ENCODE assay signal across 18 cellular contexts in the genomic region with DNA sequence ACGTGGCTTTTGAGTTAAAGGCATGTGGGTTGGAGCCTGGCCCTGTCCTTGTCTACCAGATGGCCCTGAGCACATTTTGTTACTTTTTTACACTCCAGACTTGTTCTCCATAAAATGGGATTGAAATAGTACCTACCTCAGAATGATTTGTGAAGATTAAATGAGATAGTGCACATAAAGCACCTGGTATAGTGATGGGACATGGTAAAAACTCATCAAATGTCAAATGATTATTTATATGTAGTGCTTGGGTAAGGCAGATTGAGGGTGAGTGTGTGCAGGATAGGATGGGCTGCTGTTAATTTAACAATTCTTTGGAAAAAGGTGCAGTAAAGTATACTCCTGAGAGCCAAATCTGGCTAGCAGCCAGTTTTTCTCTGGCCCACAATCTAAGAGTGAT.
DNase-seq lines count a peak whose midpoint lies in the region; ATAC-seq and TF ChIP-seq lines count a peak whose summit lies in the region.
"Had no signal": no experiment of that assay in that cellular context is flagged by ENCODE, and none has a peak within 500 bp of the region (broad histone marks: within the 10 kb centered on the region; RNA-seq: fewer than 3 reads in every experiment).

No MANE protein-coding gene starts in this region.

- intact Hi-C loops in dorsolateral prefrontal cortex (cut with DNase I) (no loop called here), body of pancreas (cut with DNase I) (no loop called here)

- no peak for TF ChIP-seq POLR2A in body of pancreas (IDR thresholded peaks at IDR 0.05)

- no peaks in the 10 kb centered on the region for H3K36me3 ChIP-seq in HEK293 (ENCODE audit: control insufficient read depth in 2 of 2, insufficient read depth in 1 of 2, low read length in 2 of 2)
- H3K36me3 ChIP-seq in smooth muscle cell (ENCODE audit: low read depth), result no peaks in the 10 kb centered on the region
- no peaks in the 10 kb centered on the region for H3K36me3 ChIP-seq in SJCRH30
- H3K36me3 ChIP-seq in body of pancreas (replicated peaks in 1 of 2; ENCODE audit: insufficient read depth in 1 of 2, low read depth in 2 of 2), result no peaks in the 10 kb centered on the region
- H3K36me3 ChIP-seq: BE2C had no signal

- no peaks in the 10 kb centered on the region for H3K79me2 ChIP-seq in smooth muscle cell (ENCODE audit: low read depth)

- ATAC-seq in body of pancreas (no peak), GM21528 (IDR thresholded peaks at IDR 0.05; ENCODE audit: low FRiP score, unreplicated experiment) (no peak)
- ATAC-seq: GM23338 had no signal

- H3K27ac ChIP-seq in HEK293 (ENCODE audit: extremely low read depth, low read depth, low read length) (peak overlapping the region; percentile 68), angular gyrus (ENCODE audit: low read depth, low read length) (peak overlapping the region; percentile 40), dorsolateral prefrontal cortex (peak overlapping the region in 33 of 59 donors; percentile 1 to 68 (median 35)), smooth muscle cell (ENCODE audit: low read depth) (peak overlapping the region; percentile 46), SJCRH30 (no peak overlapping the region), body of pancreas (no peak overlapping the region)

- no peak for TF ChIP-seq CTCF in HEK293 (tag by site-specific recombination; IDR thresholded peaks at IDR 0.05)
- no peak for TF ChIP-seq CTCF in dorsolateral prefrontal cortex (IDR thresholded peaks at IDR 0.05 in 54 of 56, conservative IDR thresholded peaks at IDR 0.05 in 2 of 56; ENCODE audit: low read depth in 1 of 56, partially characterized antibody in 56 of 56)
- TF ChIP-seq CTCF in smooth muscle cell (IDR thresholded peaks at IDR 0.05; ENCODE audit: borderline replicate concordance, insufficient read depth, poor library complexity, severe bottlenecking), result no peak
- TF ChIP-seq CTCF in body of pancreas (IDR thresholded peaks at IDR 0.05), result no peak

- H3K4me1 ChIP-seq in HEK293 (ENCODE audit: control insufficient read depth, insufficient read depth, low read length) (peaks cover 32% of the 10 kb centered on the region), smooth muscle cell (ENCODE audit: low read depth) (no peaks in the 10 kb centered on the region), SJCRH30 (no peaks in the 10 kb centered on the region), body of pancreas (no peaks in the 10 kb centered on the region)
- H3K4me1 ChIP-seq: BE2C had no signal

- peaks cover 8% of the 10 kb centered on the region for H3F3A ChIP-seq in smooth muscle cell (ENCODE audit: low read depth)

- H4K20me1 ChIP-seq in smooth muscle cell (ENCODE audit: low read depth), result no peaks in the 10 kb centered on the region

- no peak overlapping the region for H3K9ac ChIP-seq in smooth muscle cell (ENCODE audit: low read depth)

- POLR2A ChIA-PET in HEK293 (lab: Yijun Ruan, JAX), result no interaction called here

- CTCF ChIA-PET in HEK293 (lab: Yijun Ruan, JAX), result no interaction called here

- H3K9me3 ChIP-seq in HEK293 (ENCODE audit: control insufficient read depth, insufficient read depth, low read depth, low read length), result no peaks in the 10 kb centered on the region
- no peaks in the 10 kb centered on the region for H3K9me3 ChIP-seq in smooth muscle cell (replicated peaks; ENCODE audit: low read depth)
- H3K9me3 ChIP-seq in SJCRH30 (replicated peaks), result no peaks in the 10 kb centered on the region
- H3K9me3 ChIP-seq in body of pancreas, result no peaks in the 10 kb centered on the region
- H3K9me3 ChIP-seq: BE2C had no signal

- 26% methylated on average over 1 of the region's 1 CpG for WGBS in smooth muscle cell (ENCODE audit: low lambda C conversion rate)
- WGBS in body of pancreas, 2 donors, result 54 to 61% methylated on average over 1 of the region's 1 CpG

- H2AFZ ChIP-seq in smooth muscle cell (ENCODE audit: low read depth), result no peak overlapping the region
- H2AFZ ChIP-seq: GM23338 had no signal

- no peaks in the 10 kb centered on the region for H3K27me3 ChIP-seq in dorsolateral prefrontal cortex
- no peaks in the 10 kb centered on the region for H3K27me3 ChIP-seq in smooth muscle cell (ENCODE audit: low read depth)
- H3K27me3 ChIP-seq in SJCRH30, result no peaks in the 10 kb centered on the region
- no peaks in the 10 kb centered on the region for H3K27me3 ChIP-seq in body of pancreas
- H3K27me3 ChIP-seq: BE2C had no signal

- H3K4me3 ChIP-seq in HEK293 (ENCODE audit: low read depth, low read length), result no peak overlapping the region
- H3K4me3 ChIP-seq in dorsolateral prefrontal cortex, result no peak overlapping the region
- no peak overlapping the region for H3K4me3 ChIP-seq in smooth muscle cell
- no peak overlapping the region for H3K4me3 ChIP-seq in SJCRH30
- no peak overlapping the region for H3K4me3 ChIP-seq in body of pancreas
- H3K4me3 ChIP-seq: GM23338 had no signal

- H3K4me2 ChIP-seq in smooth muscle cell, result peak overlapping the region; percentile 46
- H3K4me2 ChIP-seq: GM23338 had no signal

- DNase-seq in dorsolateral prefrontal cortex (peak in 1 of 10 donors; percentile 14), smooth muscle cell (lab: John Stamatoyannopoulos, UW; ENCODE audit: unreplicated experiment) (no peak), SJCRH30 (no peak), body of pancreas (no peak)
- DNase-seq: ACHN; BE2C; C1 segment of cervical spinal cord; CD4-positive, CD25-positive, alpha-beta regulatory T cell; CD8-positive, alpha-beta memory T cell; DMS 273 treated with DMSO at 0.1 percent for 48 hours; GDM1; HCEC 1CT; HFFc6; IMR-90 had no signal

TF ChIP-seq in HEK293, 187 proteins besides CTCF, POLR2A, EP300 and RAD21:
- TF ChIP-seq OSR2 (tag by site-specific recombination; IDR thresholded peaks at IDR 0.05) (no peak), ZNF488 (tag by site-specific recombination; IDR thresholded peaks at IDR 0.05) (no peak), ZNF529 (tag by site-specific recombination; IDR thresholded peaks at IDR 0.05; ENCODE audit: insufficient replicate concordance) (peak; percentile 9), ZFP3 (tag by site-specific recombination; IDR thresholded peaks at IDR 0.05; ENCODE audit: low read depth) (no peak), ZNF664 (tag by site-specific recombination; IDR thresholded peaks at IDR 0.05) (peak; percentile 97)

Comparison
In these comparisons a context has a peak if more than half of its experiments do, and no peak if none do; other contexts are left out.
1. H3K27ac ChIP-seq: peak in HEK293 (single experiment), angular gyrus (single experiment), dorsolateral prefrontal cortex (33 of 59) and smooth muscle cell (single experiment); none in SJCRH30 (single experiment) and body of pancreas (0 of 4).